10 cellular contexts compared by ENCODE assay signal in genomic region chr5:80837679-80838078, GRCh38.
DNase-seq lines count a peak whose midpoint lies in the region; ATAC-seq lines count a peak whose summit lies in the region.
"Had no signal": no experiment of that assay in that cellular context is flagged by ENCODE, and none has a peak within 500 bp of the region (broad histone marks: within the 10 kb centered on the region; RNA-seq: fewer than 3 reads in every experiment).

No MANE protein-coding gene starts in this region.

- H3K4me1 Mint-ChIP-seq in naive thymus-derived CD4-positive, alpha-beta T cell: peaks cover 0 to 25% (median 2%) of the 10 kb centered on the region in 7 donors

- no peaks in the 10 kb centered on the region for H3K4me1 ChIP-seq in naive thymus-derived CD4-positive, alpha-beta T cell (ENCODE audit: control insufficient read depth in 2 of 2, insufficient read depth in 2 of 2, low read length in 2 of 2)
- H3K4me1 ChIP-seq: parathyroid adenoma had no signal

- H3K27me3 Mint-ChIP-seq in naive thymus-derived CD4-positive, alpha-beta T cell: no peaks in the 10 kb centered on the region

- peak overlapping the region in 1 of 9 donors; percentile 61 for H3K27ac Mint-ChIP-seq in naive thymus-derived CD4-positive, alpha-beta T cell

- H3K27ac ChIP-seq in naive thymus-derived CD4-positive, alpha-beta T cell (ENCODE audit: low read depth, low read length): no peak overlapping the region
- H3K27ac ChIP-seq: KMS-11, parathyroid adenoma had no signal

- POLR2A ChIA-PET in naive thymus-derived CD4-positive, alpha-beta T cell (lab: Charles Lee): no interaction called here

- no peak overlapping the region for H3K4me3 ChIP-seq in naive thymus-derived CD4-positive, alpha-beta T cell (ENCODE audit: low read length)

- no peaks in the 10 kb centered on the region for H3K27me3 ChIP-seq in naive thymus-derived CD4-positive, alpha-beta T cell (ENCODE audit: control insufficient read depth in 2 of 2, insufficient read depth in 2 of 2, low read length in 2 of 2)

- no peak for DNase-seq in naive thymus-derived CD4-positive, alpha-beta T cell
- DNase-seq in COR-L47 (lab: John Stamatoyannopoulos, UW): no peak
- DNase-seq in NCI-H2081 (lab: John Stamatoyannopoulos, UW): no peak
- no peak for DNase-seq in NCI-H1048 (lab: John Stamatoyannopoulos, UW)
- DNase-seq: effector memory CD4-positive, alpha-beta T cell had no signal

- CTCF ChIA-PET in naive thymus-derived CD4-positive, alpha-beta T cell (lab: Charles Lee): no interaction called here

- H3K36me3 Mint-ChIP-seq in naive thymus-derived CD4-positive, alpha-beta T cell: peaks cover 0 to 46% (median 28%) of the 10 kb centered on the region in 5 donors

- peak; percentile 96 for ATAC-seq in GM18868 (IDR thresholded peaks at IDR 0.05; ENCODE audit: unreplicated experiment)
- ATAC-seq in GM21381 (IDR thresholded peaks at IDR 0.05; ENCODE audit: unreplicated experiment): peak; percentile 89
- peak; percentile 86 for ATAC-seq in HG03139 (IDR thresholded peaks at IDR 0.05; ENCODE audit: unreplicated experiment)
- ATAC-seq in naive thymus-derived CD4-positive, alpha-beta T cell: peak; percentile 51

- H3K9me3 ChIP-seq in naive thymus-derived CD4-positive, alpha-beta T cell (ENCODE audit: control insufficient read depth in 2 of 3, low read length in 3 of 3): no peaks in the 10 kb centered on the region

- intact Hi-C loops in naive thymus-derived CD4-positive, alpha-beta T cell (cut with micrococcal nuclease): no loop called here

- no peaks in the 10 kb centered on the region for H3K36me3 ChIP-seq in naive thymus-derived CD4-positive, alpha-beta T cell (ENCODE audit: control insufficient read depth in 2 of 3, insufficient read depth in 3 of 3, low read length in 3 of 3)

- H3K9me3 Mint-ChIP-seq in naive thymus-derived CD4-positive, alpha-beta T cell: peaks cover 0 to 10% (median 0%) of the 10 kb centered on the region in 11 donors

- H3K4me3 Mint-ChIP-seq in naive thymus-derived CD4-positive, alpha-beta T cell: no peak overlapping the region
